In genomic region chr2:162344617-162344950, GRCh38 we compare ENCODE assay signal across 8 cellular contexts. TPM values are rescaled to one million over a fixed set of nuclear protein-coding genes. Genes with fewer than 3 reads are reported as not detected.
DNase-seq lines count a peak whose midpoint lies in the region; ATAC-seq, FAIRE-seq and TF ChIP-seq lines count a peak whose summit lies in the region.

No MANE protein-coding gene starts in this region.

- in situ Hi-C loops in brain microvascular endothelial cell (cut with HindIII; ENCODE audit: low pct_ligation_motif_present, low sequenced_read_pairs), result no loop called here

- no peaks in the 10 kb centered on the region for H3K9me3 Mint-ChIP-seq in CD4-positive, CD25-positive, alpha-beta regulatory T cell
- no peaks in the 10 kb centered on the region for H3K9me3 Mint-ChIP-seq in mesothelial cell of epicardium

- peak overlapping the region; percentile 71 for H3K27ac ChIP-seq in CD4-positive, CD25-positive, alpha-beta regulatory T cell (ENCODE audit: insufficient read depth, low read length, poor library complexity, severe bottlenecking)
- peak overlapping the region; percentile 75 for H3K27ac ChIP-seq in HUES48 (ENCODE audit: low read depth, low read length)
- peak overlapping the region; percentile 84 for H3K27ac ChIP-seq in brain microvascular endothelial cell
- no peak overlapping the region for H3K27ac ChIP-seq in aorta (ENCODE audit: low read depth in 1 of 2, low read length in 2 of 2)

- ATAC-seq in CD4-positive, CD25-positive, alpha-beta regulatory T cell (ENCODE audit: low read depth in 2 of 2), result no peak
- ATAC-seq in aorta (ENCODE audit: low FRiP score) (no peak), GM18498 (IDR thresholded peaks at IDR 0.05; ENCODE audit: unreplicated experiment) (no peak)

- intact Hi-C loops in aorta (cut with DNase I), result no loop called here

- no peaks in the 10 kb centered on the region for H3K36me3 ChIP-seq in CD4-positive, CD25-positive, alpha-beta regulatory T cell (ENCODE audit: control insufficient read depth, insufficient read depth, low read length)
- H3K36me3 ChIP-seq in HUES48 (ENCODE audit: control insufficient read depth, insufficient read depth, low read length), result peaks cover 4% of the 10 kb centered on the region; the same call in 1 of the 2 replicates
- H3K36me3 ChIP-seq in brain microvascular endothelial cell (replicated peaks), result no peaks in the 10 kb centered on the region
- peaks cover 0 to 2% of the 10 kb centered on the region in 2 donors for H3K36me3 ChIP-seq in aorta (ENCODE audit: control insufficient read depth in 1 of 2, insufficient read depth in 2 of 2, low read length in 1 of 2)

- peak overlapping the region in 2 of 3 donors; percentile 10 to 89 for H3K27ac Mint-ChIP-seq in CD4-positive, CD25-positive, alpha-beta regulatory T cell
- H3K27ac Mint-ChIP-seq in mesothelial cell of epicardium, result peak overlapping the region; percentile 99

- H3K36me3 Mint-ChIP-seq in CD4-positive, CD25-positive, alpha-beta regulatory T cell, result peaks cover 4% of the 10 kb centered on the region
- no peaks in the 10 kb centered on the region for H3K36me3 Mint-ChIP-seq in mesothelial cell of epicardium

- H3K4me1 Mint-ChIP-seq in CD4-positive, CD25-positive, alpha-beta regulatory T cell, result peaks cover 12 to 20% (median 16%) of the 10 kb centered on the region in 4 donors
- peaks cover 14% of the 10 kb centered on the region for H3K4me1 Mint-ChIP-seq in mesothelial cell of epicardium

- peak overlapping the region; percentile 80 for H3K4me3 ChIP-seq in CD4-positive, CD25-positive, alpha-beta regulatory T cell (ENCODE audit: low read depth, low read length)
- H3K4me3 ChIP-seq in HUES48 (ENCODE audit: low read depth, low read length) (peak overlapping the region; percentile 92), brain microvascular endothelial cell (ENCODE audit: low read depth, low read length) (peak overlapping the region; percentile 86), aorta (ENCODE audit: low read length in 2 of 2) (peak overlapping the region; percentile 4 to 90)

- no peak for FAIRE-seq in RCC 7860 (lab: Jason Lieb, UNC)

- no peaks in the 10 kb centered on the region for H3K27me3 Mint-ChIP-seq in CD4-positive, CD25-positive, alpha-beta regulatory T cell
- H3K27me3 Mint-ChIP-seq in mesothelial cell of epicardium (ENCODE audit: low read depth), result peaks cover 44% of the 10 kb centered on the region

- WGBS in aorta, 2 donors, result 8 to 9% methylated on average over 8 of the region's 8 CpGs

- peaks cover 16% of the 10 kb centered on the region for H3K4me1 ChIP-seq in CD4-positive, CD25-positive, alpha-beta regulatory T cell (ENCODE audit: control insufficient read depth, insufficient read depth, low read length, poor library complexity, severe bottlenecking)
- H3K4me1 ChIP-seq in HUES48 (ENCODE audit: control insufficient read depth, insufficient read depth, low read length) (peaks cover 7% of the 10 kb centered on the region; the same call in 1 of the 2 replicates), aorta (ENCODE audit: control insufficient read depth in 1 of 2, insufficient read depth in 2 of 2, low read length in 2 of 2) (no peaks in the 10 kb centered on the region)

- peak overlapping the region; percentile 72 for H3K9ac ChIP-seq in HUES48 (ENCODE audit: low read depth, low read length)

- TF ChIP-seq CTCF in brain microvascular endothelial cell (IDR thresholded peaks at IDR 0.05; ENCODE audit: low read depth, low read length, missing control alignments), result no peak
- TF ChIP-seq CTCF in mesothelial cell of epicardium (IDR thresholded peaks at IDR 0.05; ENCODE audit: unreplicated experiment), result no peak

- no peaks in the 10 kb centered on the region for H3K9me3 ChIP-seq in CD4-positive, CD25-positive, alpha-beta regulatory T cell (ENCODE audit: control insufficient read depth in 2 of 2, low read length in 2 of 2)
- H3K9me3 ChIP-seq in HUES48 (ENCODE audit: control insufficient read depth, insufficient read depth, low read length) (no peaks in the 10 kb centered on the region), aorta (ENCODE audit: control insufficient read depth, low read length) (no peaks in the 10 kb centered on the region)

- H3K4me3 Mint-ChIP-seq in CD4-positive, CD25-positive, alpha-beta regulatory T cell, result peak overlapping the region; percentile 88 to 99 (median 88)
- H3K4me3 Mint-ChIP-seq in mesothelial cell of epicardium, result peak overlapping the region; percentile 95

- no peaks in the 10 kb centered on the region for H3K27me3 ChIP-seq in CD4-positive, CD25-positive, alpha-beta regulatory T cell (ENCODE audit: control insufficient read depth, insufficient read depth, low read length)
- H3K27me3 ChIP-seq in HUES48 (ENCODE audit: control insufficient read depth, insufficient read depth, low read length) (peaks cover 13% of the 10 kb centered on the region), brain microvascular endothelial cell (replicated peaks) (no peaks in the 10 kb centered on the region), aorta (ENCODE audit: control insufficient read depth in 1 of 2, insufficient read depth in 2 of 2, low read length in 1 of 2) (no peaks in the 10 kb centered on the region)

- no peak for DNase-seq in CD4-positive, CD25-positive, alpha-beta regulatory T cell
- DNase-seq in brain microvascular endothelial cell (peak; percentile 5), mesothelial cell of epicardium (ENCODE audit: low spot score in 2 of 2, unreplicated experiment in 2 of 2) (no peak), aorta (no peak), UCSD-AML1 (lab: John Stamatoyannopoulos, UW; ENCODE audit: unreplicated experiment) (no peak), RCC 7860 (ENCODE audit: low spot score) (no peak)

RNA-seq across cellular contexts. Expression of gene GCA, which starts 0.7 kb away (rescaled TPM):
- 12.1 TPM for total RNA-seq in CD4-positive, CD25-positive, alpha-beta regulatory T cell
- polyA plus RNA-seq in CD4-positive, CD25-positive, alpha-beta regulatory T cell, result 10 to 100 TPM; 19.7 to 27.3 (median 26.3) TPM
- total RNA-seq in mesothelial cell of epicardium, result 39.8 to 41.5 TPM (median 40.5 TPM) in 3 replicates
- 10 to 100 TPM; 32.5 to 35.2 TPM for total RNA-seq in aorta
- 10 to 100 TPM; 16.3 to 18.5 TPM for polyA plus RNA-seq in aorta

RNA-seq across cellular contexts. Expression of gene IFIH1, which starts 26.1 kb away (rescaled TPM):
- total RNA-seq in CD4-positive, CD25-positive, alpha-beta regulatory T cell, result 52.8 TPM
- polyA plus RNA-seq in CD4-positive, CD25-positive, alpha-beta regulatory T cell, result 10 to 100 TPM; 17.2 to 20.0 (median 17.9) TPM
- 8.4 to 10.7 TPM (median 9.3 TPM) in 3 replicates for total RNA-seq in mesothelial cell of epicardium
- total RNA-seq in aorta, result 10 to 100 TPM; 16.3 to 22.1 TPM
- 1 to 10 TPM; 6.5 to 9.0 TPM for polyA plus RNA-seq in aorta

Comparison
In these comparisons a context has a peak if more than half of its experiments do, and no peak if none do; other contexts are left out.
1. H3K27ac ChIP-seq: peak in CD4-positive, CD25-positive, alpha-beta regulatory T cell (single experiment), HUES48 (single experiment) and brain microvascular endothelial cell (single experiment); none in aorta (0 of 2).
2. Peak in every context shown above with its lines, with median percentiles within 50 percentile points of each other: H3K4me3 ChIP-seq.